In the genomic region with DNA sequence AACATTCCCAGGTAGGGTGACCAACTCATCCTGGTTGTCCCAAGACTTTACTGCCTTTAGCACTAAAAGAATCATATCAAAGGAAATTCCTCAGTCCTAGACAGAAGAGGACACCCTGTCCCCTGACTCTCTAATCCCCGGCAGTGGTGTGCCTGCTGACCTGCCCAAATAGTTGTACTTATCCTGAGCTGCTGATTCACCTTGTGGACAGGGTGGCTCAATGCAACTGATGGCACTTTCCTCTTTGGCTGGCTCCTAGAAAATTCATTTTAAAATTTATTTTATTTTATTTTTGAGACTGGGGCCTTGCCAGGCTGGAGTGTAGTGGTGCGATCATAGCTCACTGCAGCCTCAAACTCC, we compare ENCODE assay signal across 13 cellular contexts.
DNase-seq lines count a peak whose midpoint lies in the region; ATAC-seq and TF ChIP-seq lines count a peak whose summit lies in the region.
"Had no signal": no experiment of that assay in that cellular context is flagged by ENCODE, and none has a peak within 500 bp of the region (broad histone marks: within the 10 kb centered on the region; RNA-seq: fewer than 3 reads in every experiment).

No MANE protein-coding gene starts in this region.

- TF ChIP-seq POLR2A in adrenal gland (IDR thresholded peaks at IDR 0.05) (no peak), esophagus squamous epithelium (IDR thresholded peaks at IDR 0.05) (no peak), uterus (IDR thresholded peaks at IDR 0.05) (no peak)

- H3K27me3 ChIP-seq in adrenal gland: no peaks in the 10 kb centered on the region
- no peaks in the 10 kb centered on the region for H3K27me3 ChIP-seq in esophagus squamous epithelium
- H3K27me3 ChIP-seq in uterus: no peaks in the 10 kb centered on the region

- no peaks in the 10 kb centered on the region for H3K9me3 Mint-ChIP-seq in mesothelial cell of epicardium

- TF ChIP-seq CTCF in adrenal gland (IDR thresholded peaks at IDR 0.05) (no peak), esophagus squamous epithelium (IDR thresholded peaks at IDR 0.05) (peak in 4 of 6 experiments; percentile 5 to 35 (median 26)), mesothelial cell of epicardium (IDR thresholded peaks at IDR 0.05; ENCODE audit: unreplicated experiment) (no peak), uterus (IDR thresholded peaks at IDR 0.05) (no peak), foreskin fibroblast (IDR thresholded peaks at IDR 0.05; ENCODE audit: low read depth, low read length) (no peak)

- H3K4me3 ChIP-seq in adrenal gland (no peak overlapping the region), esophagus squamous epithelium (peak overlapping the region in 1 of 4 donors; percentile 14), uterus (no peak overlapping the region), foreskin fibroblast (ENCODE audit: low read depth in 1 of 2, low read length in 2 of 2) (no peak overlapping the region)

- no peak overlapping the region for H3K4me3 Mint-ChIP-seq in mesothelial cell of epicardium
- H3K4me3 Mint-ChIP-seq: immature natural killer cell had no signal

- H3K9me3 ChIP-seq in adrenal gland (replicated peaks in 1 of 3): no peaks in the 10 kb centered on the region
- no peaks in the 10 kb centered on the region for H3K9me3 ChIP-seq in esophagus squamous epithelium
- no peaks in the 10 kb centered on the region for H3K9me3 ChIP-seq in uterus

- no peak for ATAC-seq in GM19324 (IDR thresholded peaks at IDR 0.05; ENCODE audit: low FRiP score, unreplicated experiment)

- no peaks in the 10 kb centered on the region for H3K36me3 Mint-ChIP-seq in mesothelial cell of epicardium
- H3K36me3 Mint-ChIP-seq: immature natural killer cell had no signal

- DNase-seq in adrenal gland (peak in 1 of 7 donors; percentile 46), esophagus squamous epithelium (lab: John Stamatoyannopoulos, UW) (no peak), mesothelial cell of epicardium (ENCODE audit: low spot score in 2 of 2, unreplicated experiment in 2 of 2) (no peak), uterus (no peak), foreskin fibroblast (no peak), HuH-7.5 (ENCODE audit: low spot score) (no peak)
- DNase-seq: activated CD4-positive, alpha-beta T cell treated with anti-CD3 and anti-CD28 coated beads, Interleukin-2, amount 50 U/mL, for 4 hours; activated naive CD4-positive, alpha-beta T cell treated with Interleukin-2 at 50 U/mL for 16 hours; effector memory CD4-positive, alpha-beta T cell; immature natural killer cell; MV-4-11; stimulated activated CD4-positive, alpha-beta T cell treated with anti-CD3 and anti-CD28 coated beads, Interleukin-2, amount 100 ng/mL, for 48 hours had no signal

- H3K27ac Mint-ChIP-seq in mesothelial cell of epicardium: peak overlapping the region; percentile 36
- H3K27ac Mint-ChIP-seq: immature natural killer cell had no signal

- 77 to 97% (median 82%) methylated on average over 2 of the region's 2 CpGs for WGBS in adrenal gland, 4 donors
- whole genome bisulfite sequencing in esophagus squamous epithelium, 2 donors: 60 to 67% methylated on average over 2 of the region's 2 CpGs

- H3K36me3 ChIP-seq in adrenal gland (replicated peaks in 1 of 2) (no peaks in the 10 kb centered on the region), esophagus squamous epithelium (no peaks in the 10 kb centered on the region), uterus (no peaks in the 10 kb centered on the region)

- H3K4me1 ChIP-seq in adrenal gland (replicated peaks in 1 of 2): peaks cover 12 to 42% of the 10 kb centered on the region in 2 donors
- peaks cover 23 to 69% (median 62%) of the 10 kb centered on the region in 3 donors for H3K4me1 ChIP-seq in esophagus squamous epithelium
- H3K4me1 ChIP-seq in uterus: no peaks in the 10 kb centered on the region

- peak overlapping the region in 4 of 5 donors; percentile 31 to 89 (median 52) for H3K27ac ChIP-seq in adrenal gland
- peak overlapping the region; percentile 75 to 87 (median 85) for H3K27ac ChIP-seq in esophagus squamous epithelium
- H3K27ac ChIP-seq in uterus: peak overlapping the region; percentile 61 to 66

- peaks cover 56% of the 10 kb centered on the region for H3K4me1 Mint-ChIP-seq in mesothelial cell of epicardium
- H3K4me1 Mint-ChIP-seq: immature natural killer cell had no signal

- H3K27me3 Mint-ChIP-seq in mesothelial cell of epicardium (ENCODE audit: low read depth): no peaks in the 10 kb centered on the region

- intact Hi-C loops in adrenal gland (cut with DNase I): no loop called here
- intact Hi-C loops in esophagus squamous epithelium (cut with DNase I): loop anchor here (10.0 kb wide), 1 partner anchor 93 kb away; no protein-coding TSS in a partner anchor
- intact Hi-C loops in uterus (cut with DNase I; ENCODE audit: low total_unique reads): no loop called here

Comparison
In these comparisons a context has a peak if more than half of its experiments do, and no peak if none do; other contexts are left out.
1. CTCF ChIP-seq: peak in esophagus squamous epithelium (4 of 6); none in adrenal gland (0 of 6), mesothelial cell of epicardium (single experiment), uterus (0 of 4) and foreskin fibroblast (single experiment).
2. Peak in every context shown above with its lines, with median percentiles within 50 percentile points of each other: H3K27ac ChIP-seq.